In genomic region chr1:221742555-221743415, GRCh38 we compare ENCODE assay signal across 8 cellular contexts. TPM values are rescaled to one million over a fixed set of nuclear protein-coding genes. Genes with fewer than 3 reads are reported as not detected.
DNase-seq lines count a peak whose midpoint lies in the region; ATAC-seq and TF ChIP-seq lines count a peak whose summit lies in the region.

No MANE protein-coding gene starts in this region.

- H3K27me3 ChIP-seq in heart left ventricle = no peaks in the 10 kb centered on the region
- H3K27me3 ChIP-seq in prostate gland (replicated peaks; ENCODE audit: insufficient read depth) = no peaks in the 10 kb centered on the region

- H3K9me3 ChIP-seq in heart left ventricle = no peaks in the 10 kb centered on the region
- H3K9me3 ChIP-seq in prostate gland = no peaks in the 10 kb centered on the region

- peaks cover 15 to 18% of the 10 kb centered on the region in 2 donors for H3K36me3 Mint-ChIP-seq in activated naive CD4-positive, alpha-beta T cell treated with anti-CD3 and anti-CD28 coated beads, Interleukin-2, amount 50 U/mL, for 72 hours

- intact Hi-C loops in heart left ventricle (cut with DNase I) = loop anchor here in 9 of 10 donors (2.0 to 10.0 kb wide), 14 partner anchors 102 to 870 kb away; no protein-coding TSS in a partner anchor
- intact Hi-C loops in prostate gland (cut with DNase I) = loop anchor here (10.0 kb wide), 1 partner anchor 902 kb away; no protein-coding TSS in a partner anchor

- H3K27ac ChIP-seq in heart left ventricle (peak overlapping the region; percentile 95 to 100 (median 98)), prostate gland (peak overlapping the region; percentile 97 to 99), urinary bladder (ENCODE audit: low read depth) (peak overlapping the region; percentile 98)

- H3K36me3 ChIP-seq in heart left ventricle = peaks cover 0 to 15% (median 0%) of the 10 kb centered on the region in 9 donors
- no peaks in the 10 kb centered on the region for H3K36me3 ChIP-seq in prostate gland
- no peaks in the 10 kb centered on the region for H3K36me3 ChIP-seq in urinary bladder (ENCODE audit: insufficient read depth)

- 0 to 1% (median 1%) methylated on average over 35 to 98 of the region's 98 CpGs for WGBS in heart left ventricle, 4 donors
- 0% methylated on average over 69 of the region's 98 CpGs for WGBS in prostate gland
- WGBS in urinary bladder = under 1% methylated on average over 98 of the region's 98 CpGs

- DNase-seq in ELR (ENCODE audit: low read depth) (peak; percentile 89), heart left ventricle (peak; percentile 88 to 96 (median 93)), prostate gland (ENCODE audit: low spot score) (peak; percentile 61)
- DNase-seq in activated naive CD4-positive, alpha-beta T cell treated with anti-CD3 and anti-CD28 coated beads, Interleukin-2, amount 50 U/mL, for 72 hours (ENCODE audit: low spot score in 2 of 2) = peak; percentile 78 to 81

- H3K9me3 Mint-ChIP-seq in activated naive CD4-positive, alpha-beta T cell treated with anti-CD3 and anti-CD28 coated beads, Interleukin-2, amount 50 U/mL, for 72 hours = peaks cover 0 to 11% of the 10 kb centered on the region in 2 donors

- H3K27ac Mint-ChIP-seq in activated naive CD4-positive, alpha-beta T cell treated with anti-CD3 and anti-CD28 coated beads, Interleukin-2, amount 50 U/mL, for 72 hours = peak overlapping the region in 1 of 2 donors; percentile 78

- peak; percentile 46; the same call in 1 of the 2 replicates for TF ChIP-seq CTCF in LNCAP (IDR thresholded peaks at IDR 0.05)
- peak in 11 of 12 donors; percentile 7 to 61 (median 37) for TF ChIP-seq CTCF in heart left ventricle (IDR thresholded peaks at IDR 0.05)
- TF ChIP-seq CTCF in prostate gland (IDR thresholded peaks at IDR 0.05) = peak in 1 of 4 experiments; percentile 11

- TF ChIP-seq POLR2A in heart left ventricle (IDR thresholded peaks at IDR 0.05) = no peak
- no peak for TF ChIP-seq POLR2A in prostate gland (IDR thresholded peaks at IDR 0.05)

- peak overlapping the region; percentile 25 to 90 (median 76) for H3K4me3 ChIP-seq in heart left ventricle
- peak overlapping the region; percentile 71 to 78 for H3K4me3 ChIP-seq in prostate gland
- peak overlapping the region; percentile 62 for H3K4me3 ChIP-seq in urinary bladder (ENCODE audit: low read depth, low read length)

- ATAC-seq in GM21786 (IDR thresholded peaks at IDR 0.05; ENCODE audit: unreplicated experiment) (peak; percentile 35), SK-N-SH treated with all-trans-retinoic acid at 6 μM for 48 hours (peak; percentile 54), heart left ventricle (peak; percentile 30 to 88 (median 76))
- peak; percentile 58 to 65 for ATAC-seq in activated naive CD4-positive, alpha-beta T cell treated with anti-CD3 and anti-CD28 coated beads, Interleukin-2, amount 50 U/mL, for 72 hours

- peaks cover 0 to 29% (median 9%) of the 10 kb centered on the region in 12 donors for H3K4me1 ChIP-seq in heart left ventricle
- no peaks in the 10 kb centered on the region for H3K4me1 ChIP-seq in prostate gland (replicated peaks)
- H3K4me1 ChIP-seq in urinary bladder (ENCODE audit: insufficient read depth) = no peaks in the 10 kb centered on the region

TF ChIP-seq in SK-N-SH treated with all-trans-retinoic acid at 6 μM for 48 hours, 23 proteins besides CTCF, POLR2A, EP300 and RAD21:
- TF ChIP-seq GLIS3 (CRISPR knock-in tag; IDR thresholded peaks at IDR 0.05) (no peak), OSR1 (CRISPR knock-in tag; IDR thresholded peaks at IDR 0.05) (no peak), RARB (CRISPR knock-in tag; IDR thresholded peaks at IDR 0.05) (no peak), ZFP3 (CRISPR knock-in tag; IDR thresholded peaks at IDR 0.05) (no peak), CSDC2 (CRISPR knock-in tag; IDR thresholded peaks at IDR 0.05) (no peak), ZNF8 (CRISPR knock-in tag; IDR thresholded peaks at IDR 0.05) (no peak), ZNF565 (CRISPR knock-in tag; conservative IDR thresholded peaks at IDR 0.05; ENCODE audit: low read depth) (no peak), ZNF70 (CRISPR knock-in tag; IDR thresholded peaks at IDR 0.05) (no peak), CREB5 (CRISPR knock-in tag; IDR thresholded peaks at IDR 0.05; ENCODE audit: low read depth) (no peak), TOX (CRISPR knock-in tag; IDR thresholded peaks at IDR 0.05; ENCODE audit: borderline replicate concordance) (no peak), ZC3H10 (CRISPR knock-in tag; IDR thresholded peaks at IDR 0.05) (no peak), ARNTL (CRISPR knock-in tag; IDR thresholded peaks at IDR 0.05; ENCODE audit: borderline replicate concordance, low read depth) (no peak), PPARA (CRISPR knock-in tag; IDR thresholded peaks at IDR 0.05; ENCODE audit: borderline replicate concordance) (no peak), ISL1 (CRISPR knock-in tag; IDR thresholded peaks at IDR 0.05) (no peak), SNAI2 (CRISPR knock-in tag; IDR thresholded peaks at IDR 0.05) (no peak), BACH2 (CRISPR knock-in tag; IDR thresholded peaks at IDR 0.05; ENCODE audit: borderline replicate concordance) (no peak), TCF4 (CRISPR knock-in tag; IDR thresholded peaks at IDR 0.05; ENCODE audit: borderline replicate concordance) (no peak)
- TF ChIP-seq, protein P1, sequence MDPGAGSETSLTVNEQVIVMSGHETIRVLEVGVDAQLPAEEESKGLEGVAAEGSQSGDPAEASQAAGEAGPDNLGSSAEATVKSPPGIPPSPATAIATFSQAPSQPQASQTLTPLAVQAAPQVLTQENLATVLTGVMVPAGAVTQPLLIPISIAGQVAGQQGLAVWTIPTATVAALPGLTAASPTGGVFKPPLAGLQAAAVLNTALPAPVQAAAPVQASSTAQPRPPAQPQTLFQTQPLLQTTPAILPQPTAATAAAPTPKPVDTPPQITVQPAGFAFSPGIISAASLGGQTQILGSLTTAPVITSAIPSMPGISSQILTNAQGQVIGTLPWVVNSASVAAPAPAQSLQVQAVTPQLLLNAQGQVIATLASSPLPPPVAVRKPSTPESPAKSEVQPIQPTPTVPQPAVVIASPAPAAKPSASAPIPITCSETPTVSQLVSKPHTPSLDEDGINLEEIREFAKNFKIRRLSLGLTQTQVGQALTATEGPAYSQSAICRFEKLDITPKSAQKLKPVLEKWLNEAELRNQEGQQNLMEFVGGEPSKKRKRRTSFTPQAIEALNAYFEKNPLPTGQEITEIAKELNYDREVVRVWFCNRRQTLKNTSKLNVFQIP (CRISPR knock-in tag; IDR thresholded peaks at IDR 0.05; ENCODE audit: borderline replicate concordance, low read depth) = no peak
- TF ChIP-seq, protein P2, sequence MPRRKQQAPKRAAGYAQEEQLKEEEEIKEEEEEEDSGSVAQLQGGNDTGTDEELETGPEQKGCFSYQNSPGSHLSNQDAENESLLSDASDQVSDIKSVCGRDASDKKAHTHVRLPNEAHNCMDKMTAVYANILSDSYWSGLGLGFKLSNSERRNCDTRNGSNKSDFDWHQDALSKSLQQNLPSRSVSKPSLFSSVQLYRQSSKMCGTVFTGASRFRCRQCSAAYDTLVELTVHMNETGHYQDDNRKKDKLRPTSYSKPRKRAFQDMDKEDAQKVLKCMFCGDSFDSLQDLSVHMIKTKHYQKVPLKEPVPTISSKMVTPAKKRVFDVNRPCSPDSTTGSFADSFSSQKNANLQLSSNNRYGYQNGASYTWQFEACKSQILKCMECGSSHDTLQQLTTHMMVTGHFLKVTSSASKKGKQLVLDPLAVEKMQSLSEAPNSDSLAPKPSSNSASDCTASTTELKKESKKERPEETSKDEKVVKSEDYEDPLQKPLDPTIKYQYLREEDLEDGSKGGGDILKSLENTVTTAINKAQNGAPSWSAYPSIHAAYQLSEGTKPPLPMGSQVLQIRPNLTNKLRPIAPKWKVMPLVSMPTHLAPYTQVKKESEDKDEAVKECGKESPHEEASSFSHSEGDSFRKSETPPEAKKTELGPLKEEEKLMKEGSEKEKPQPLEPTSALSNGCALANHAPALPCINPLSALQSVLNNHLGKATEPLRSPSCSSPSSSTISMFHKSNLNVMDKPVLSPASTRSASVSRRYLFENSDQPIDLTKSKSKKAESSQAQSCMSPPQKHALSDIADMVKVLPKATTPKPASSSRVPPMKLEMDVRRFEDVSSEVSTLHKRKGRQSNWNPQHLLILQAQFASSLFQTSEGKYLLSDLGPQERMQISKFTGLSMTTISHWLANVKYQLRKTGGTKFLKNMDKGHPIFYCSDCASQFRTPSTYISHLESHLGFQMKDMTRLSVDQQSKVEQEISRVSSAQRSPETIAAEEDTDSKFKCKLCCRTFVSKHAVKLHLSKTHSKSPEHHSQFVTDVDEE (CRISPR knock-in tag; IDR thresholded peaks at IDR 0.05) = no peak

RNA-seq across cellular contexts. Expression of gene DUSP10, which starts 0.9 kb away (rescaled TPM):
- total RNA-seq in activated naive CD4-positive, alpha-beta T cell treated with anti-CD3 and anti-CD28 coated beads, Interleukin-2, amount 50 U/mL, for 72 hours = 1 to 10 TPM; 7.8 to 9.3 TPM
- total RNA-seq in heart left ventricle (1 to 10 TPM; 2.8 to 7.1 (median 4.4) TPM), prostate gland (10 to 100 TPM in 1 of 2 donors, 1 to 10 TPM in 1; 5.8 to 13.6 TPM), urinary bladder (15.6 TPM)
- polyA plus RNA-seq in heart left ventricle (1 to 10 TPM; 2.2 to 2.7 TPM), urinary bladder (5.5 TPM)

Comparison
In these comparisons a context has a peak if more than half of its experiments do, and no peak if none do; other contexts are left out.
1. Peak in every context shown above with its lines: DNase-seq, ATAC-seq, H3K4me3 ChIP-seq and H3K27ac ChIP-seq.